In genomic region chr13:27005976-27006518, GRCh38 we compare ENCODE assay signal across 14 cellular contexts.
DNase-seq lines count a peak whose midpoint lies in the region; ATAC-seq, FAIRE-seq and TF ChIP-seq lines count a peak whose summit lies in the region.
"Had no signal": no experiment of that assay in that cellular context is flagged by ENCODE, and none has a peak within 500 bp of the region (broad histone marks: within the 10 kb centered on the region; RNA-seq: fewer than 3 reads in every experiment).

No MANE protein-coding gene starts in this region.

- H3K79me2 ChIP-seq in HCT116 (ENCODE audit: insufficient read depth, low read length), result no peaks in the 10 kb centered on the region
- H3K79me2 ChIP-seq in neural progenitor cell (ENCODE audit: low read depth), result no peaks in the 10 kb centered on the region

- H3K4me3 ChIP-seq in A549, result no peak overlapping the region; the same call in 2 of the 3 replicates
- peak overlapping the region; percentile 50 to 73 for H3K4me3 ChIP-seq in HCT116 (replicated peaks in 1 of 2; ENCODE audit: low read depth in 1 of 2, low read length in 2 of 2)
- no peak overlapping the region for H3K4me3 ChIP-seq in endodermal cell (ENCODE audit: low read length)
- H3K4me3 ChIP-seq in neural progenitor cell, result peak overlapping the region; percentile 51

- H3K4me3 Mint-ChIP-seq in endodermal cell (peak overlapping the region; percentile 51), neural progenitor cell (no peak overlapping the region)
- H3K4me3 Mint-ChIP-seq: T-helper 17 cell had no signal

- no CpG with 5 or more reads among the region's 8 CpGs for WGBS in A549 (ENCODE audit: missing lambda C conversion rate)
- 85 to 92% methylated on average over 2 to 8 of the region's 8 CpGs for WGBS in endodermal cell (ENCODE audit: insufficient coverage in 1 of 2, insufficient read length in 1 of 2), 2 experiments

- RAD21 ChIA-PET in HCT116 (lab: Charles Lee; ENCODE audit: low non-redundant PET in 1 of 2, low total read pairs in 2 of 2, uncharacterized antibody in 2 of 2, unreplicated experiment in 2 of 2), result interaction anchor here (0.6 to 1.0 kb wide), 3 partner anchors 33 to 279 kb away, joined by 3 to 6 read pairs (median 4); no protein-coding TSS in a partner anchor

- H3K27ac Mint-ChIP-seq in endodermal cell (no peak overlapping the region), neural progenitor cell (no peak overlapping the region)
- H3K27ac Mint-ChIP-seq: T-helper 17 cell had no signal

- H3K9me3 ChIP-seq in A549, result no peaks in the 10 kb centered on the region
- no peaks in the 10 kb centered on the region for H3K9me3 ChIP-seq in HCT116 (ENCODE audit: control insufficient read depth in 1 of 2, insufficient read depth in 1 of 2, low read depth in 1 of 2, low read length in 2 of 2)
- H3K9me3 ChIP-seq in endodermal cell (ENCODE audit: control insufficient read depth, low read length), result no peaks in the 10 kb centered on the region
- no peaks in the 10 kb centered on the region for H3K9me3 ChIP-seq in neural progenitor cell (ENCODE audit: low read depth)

- H3K27ac ChIP-seq in A549, result peak overlapping the region; percentile 44 to 67; a peak in 4 of 6 replicates
- H3K27ac ChIP-seq in HCT116 (ENCODE audit: low read depth, low read length), result no peak overlapping the region
- no peak overlapping the region for H3K27ac ChIP-seq in endodermal cell (ENCODE audit: low read depth, low read length)
- no peak overlapping the region for H3K27ac ChIP-seq in neural progenitor cell
- H3K27ac ChIP-seq: epithelial cell of prostate had no signal

- TF ChIP-seq RAD21 in A549 (conservative IDR thresholded peaks at IDR 0.05 in 1 of 2, IDR thresholded peaks at IDR 0.05 in 1 of 2) (no peak), HCT116 (IDR thresholded peaks at IDR 0.05; ENCODE audit: low read depth) (no peak)

- DNase-seq in A549 (ENCODE audit: low read depth in 1 of 2, low spot score in 1 of 2) (no peak), HCT116 (ENCODE audit: low read depth, low spot score) (no peak), endodermal cell (no peak), neural progenitor cell (ENCODE audit: low spot score) (no peak), GM19238 (ENCODE audit: insufficient read length, low spot score) (no peak), activated gamma-delta T cell treated with Interleukin-2 at 50 U/mL for 16 hours (no peak), DMS153 treated with DMSO at 0.1 percent for 48 hours (lab: John Stamatoyannopoulos, UW; ENCODE audit: unreplicated experiment) (no peak)
- DNase-seq: activated effector memory CD4-positive, alpha-beta T cell treated with anti-CD3 and anti-CD28 coated beads, Interleukin-2, amount 50 U/mL, for 16 hours; OCI-M1; stimulated activated CD4-positive, alpha-beta T cell treated with anti-CD3 and anti-CD28 coated beads, Interleukin-1b, Interleukin-23, amount 100 ng/mL, for 48 hours; T-helper 17 cell had no signal

- no peak for FAIRE-seq in A549 (lab: Jason Lieb, UNC)
- FAIRE-seq: GM18507 had no signal

- H3K9me2 ChIP-seq in HCT116 (ENCODE audit: insufficient read depth), result no peaks in the 10 kb centered on the region

- H3K27me3 Mint-ChIP-seq in endodermal cell (ENCODE audit: insufficient read depth) (peaks cover 63% of the 10 kb centered on the region), neural progenitor cell (ENCODE audit: insufficient read depth, low read depth) (peaks cover 11% of the 10 kb centered on the region)

- H2AFZ ChIP-seq in HCT116 (ENCODE audit: low read depth, low read length, poor library complexity, severe bottlenecking) (no peak overlapping the region), neural progenitor cell (replicated peaks) (no peak overlapping the region)

- H3K27me3 ChIP-seq in HCT116 (ENCODE audit: insufficient read depth, low read length), result no peaks in the 10 kb centered on the region
- H3K27me3 ChIP-seq in endodermal cell (ENCODE audit: control insufficient read depth, insufficient read depth, low read length, poor library complexity, severe bottlenecking), result peaks cover 72% of the 10 kb centered on the region
- peaks cover 30% of the 10 kb centered on the region for H3K27me3 ChIP-seq in neural progenitor cell

- TF ChIP-seq EP300 in A549 (IDR thresholded peaks at IDR 0.05), result no peak

- no peaks in the 10 kb centered on the region for H3K9me3 Mint-ChIP-seq in endodermal cell
- H3K9me3 Mint-ChIP-seq in neural progenitor cell, result no peaks in the 10 kb centered on the region

- H3K36me3 Mint-ChIP-seq in endodermal cell (ENCODE audit: low read depth) (no peaks in the 10 kb centered on the region), neural progenitor cell (no peaks in the 10 kb centered on the region)

- H3K4me1 ChIP-seq in A549, result peaks cover 4% of the 10 kb centered on the region; the same call in 1 of the 3 replicates
- peaks cover 9 to 21% of the 10 kb centered on the region in 2 experiments for H3K4me1 ChIP-seq in HCT116 (ENCODE audit: control insufficient read depth in 1 of 2, insufficient read depth in 2 of 2, low read length in 2 of 2)
- peaks cover 3% of the 10 kb centered on the region for H3K4me1 ChIP-seq in endodermal cell (ENCODE audit: control insufficient read depth, insufficient read depth, low read length)
- peaks cover 19% of the 10 kb centered on the region for H3K4me1 ChIP-seq in neural progenitor cell

- TF ChIP-seq CTCF in A549 (IDR thresholded peaks at IDR 0.05), result no peak
- TF ChIP-seq CTCF in HCT116 (IDR thresholded peaks at IDR 0.05 in 2 of 3, conservative IDR thresholded peaks at IDR 0.05 in 1 of 3; ENCODE audit: borderline replicate concordance in 1 of 3, insufficient read depth in 1 of 3, low read depth in 2 of 3, low read length in 2 of 3), result no peak
- no peak for TF ChIP-seq CTCF in endodermal cell (conservative IDR thresholded peaks at IDR 0.05)
- no peak for TF ChIP-seq CTCF in neural progenitor cell (IDR thresholded peaks at IDR 0.05)

- peaks cover 17% of the 10 kb centered on the region for H3K4me1 Mint-ChIP-seq in endodermal cell
- H3K4me1 Mint-ChIP-seq in neural progenitor cell, result peaks cover 14% of the 10 kb centered on the region

- POLR2A ChIA-PET in A549 (lab: Yijun Ruan, JAX) (interaction anchor here (1.4 kb wide), 1 partner anchor 264 kb away, joined by 5 read pairs; the partner anchor contains the start of gene RASL11A), HCT116 (lab: Charles Lee) (interaction anchor here (0.7 to 0.9 kb wide), 2 partner anchors 10 to 360 kb away, joined by 3 read pairs; no protein-coding TSS in a partner anchor)

- H3K4me2 ChIP-seq in A549 (peak overlapping the region; percentile 83), HCT116 (ENCODE audit: low read length) (peak overlapping the region; percentile 100), neural progenitor cell (peak overlapping the region; percentile 92)

- BruUV-seq in HCT116 (replicated peaks; lab: Mats Ljungman, UMichigan), result no TSS peak

- intact Hi-C loops in HCT116 (cut with micrococcal nuclease), result no loop called here

- ATAC-seq in A549 (peak; percentile 35 to 60; a peak in 4 of 6 replicates), HCT116 (peak; percentile 38; the same call in 1 of the 2 replicates), esophagus mucosa (no peak)
- ATAC-seq: T-helper 17 cell had no signal

- H3K36me3 ChIP-seq in HCT116 (ENCODE audit: control insufficient read depth in 1 of 2, insufficient read depth in 2 of 2, low read length in 2 of 2) (no peaks in the 10 kb centered on the region), endodermal cell (ENCODE audit: control insufficient read depth, insufficient read depth, low read length) (no peaks in the 10 kb centered on the region), neural progenitor cell (no peaks in the 10 kb centered on the region)

- H3K9ac ChIP-seq in HCT116 (ENCODE audit: low read length) (peak overlapping the region; percentile 54), endodermal cell (ENCODE audit: extremely low read depth, low read length, poor library complexity, severe bottlenecking) (no peak overlapping the region), neural progenitor cell (no peak overlapping the region)

- no peak for TF ChIP-seq POLR2A in A549 (IDR thresholded peaks at IDR 0.05; ENCODE audit: low read length)
- TF ChIP-seq POLR2A in HCT116 (IDR thresholded peaks at IDR 0.05; ENCODE audit: borderline replicate concordance, extremely low read depth, insufficient read depth, insufficient read length), result no peak

- H4K20me1 ChIP-seq in HCT116 (ENCODE audit: insufficient read depth), result no peaks in the 10 kb centered on the region
- H4K20me1 ChIP-seq in neural progenitor cell (ENCODE audit: low read depth), result no peaks in the 10 kb centered on the region

- no peaks in the 10 kb centered on the region for H3F3A ChIP-seq in neural progenitor cell (ENCODE audit: low read depth)

- CTCF ChIA-PET in A549 (lab: Yijun Ruan, JAX), result interaction anchor here (1.0 to 2.0 kb wide), 3 partner anchors 12 to 280 kb away, joined by 3 to 4 read pairs (median 3); no protein-coding TSS in a partner anchor
- CTCF ChIA-PET in HCT116 (lab: Charles Lee), result interaction anchor here (0.6 to 1.4 kb wide), 3 partner anchors 220 to 353 kb away, joined by 3 to 4 read pairs (median 4); no protein-coding TSS in a partner anchor

TF ChIP-seq in A549, 52 proteins besides CTCF, POLR2A, EP300 and RAD21 (continues in another document):
- TF ChIP-seq ZNF302 (CRISPR knock-in tag; IDR thresholded peaks at IDR 0.05) (no peak), MAZ (IDR thresholded peaks at IDR 0.05; ENCODE audit: borderline replicate concordance, low read depth, low read length) (no peak), E2F6 (IDR thresholded peaks at IDR 0.05; ENCODE audit: borderline replicate concordance, low read depth) (no peak), RFX5 (IDR thresholded peaks at IDR 0.05) (no peak), EHMT2 (IDR thresholded peaks at IDR 0.05; ENCODE audit: low read depth) (no peak)

TF ChIP-seq in HCT116, 20 proteins besides CTCF, POLR2A, EP300 and RAD21 (continues in another document):
- TF ChIP-seq EZH2phosphoT487 (IDR thresholded peaks at IDR 0.05; ENCODE audit: borderline replicate concordance) (no peak), EGR1 (IDR thresholded peaks at IDR 0.05; ENCODE audit: low read depth) (no peak)

Comparison
In these comparisons a context has a peak if more than half of its experiments do, and no peak if none do; other contexts are left out.
1. H3K27ac ChIP-seq: peak in A549 (2 of 2); none in HCT116 (single experiment), endodermal cell (single experiment) and neural progenitor cell (single experiment).
2. H3K4me3 ChIP-seq: peak in HCT116 (2 of 2) and neural progenitor cell (single experiment); none in A549 (single experiment) and endodermal cell (single experiment).
3. Peak in every context shown above with its lines, with median percentiles within 50 percentile points of each other: H3K4me2 ChIP-seq.